Comparison of ENCODE assay signal across 22 cellular contexts in genomic region chr7:86818903-86819302, GRCh38.
"Had no signal": no experiment of that assay in that cellular context is flagged by ENCODE, and none has a peak within 500 bp of the region (broad histone marks: within the 10 kb centered on the region; RNA-seq: fewer than 3 reads in every experiment).

No MANE protein-coding gene starts in this region.

- FAIRE-seq: endometrium, endothelial cell of umbilical vein had no signal

- DNase-seq: activated B cell treated with CpG ODN at 0.5 μM for 24 hours; activated CD4-positive, alpha-beta T cell treated with anti-CD3 and anti-CD28 coated beads for 48 hours; activated CD4-positive, alpha-beta T cell treated with anti-CD3 and anti-CD28 coated beads, Interleukin-2, amount 50 U/mL, for 1 hour; activated CD4-positive, alpha-beta T cell treated with anti-CD3 and anti-CD28 coated beads, Interleukin-2, amount 50 U/mL, for 48 hours; activated CD8-positive, alpha-beta memory T cell treated with anti-CD3 and anti-CD28 coated beads for 24 hours; activated CD8-positive, alpha-beta T cell treated with anti-CD3 and anti-CD28 coated beads for 36 hours; activated effector memory CD4-positive, alpha-beta T cell treated with anti-CD3 and anti-CD28 coated beads, Interleukin-2, amount 50 U/mL, for 16 hours; activated naive CD4-positive, alpha-beta T cell treated with anti-CD3 and anti-CD28 coated beads, Interleukin-2, amount 10 ng/mL, durations not matched to agents 7 days and 5 days; activated naive CD8-positive, alpha-beta T cell treated with anti-CD3 and anti-CD28 coated beads, Interleukin-2, amount 10 ng/mL, durations not matched to agents 7 days and 5 days; activated T-cell treated with anti-CD3 and anti-CD28 coated beads, Interleukin-2, amount 50 U/mL, for 1 hour; activated T-cell treated with anti-CD3 and anti-CD28 coated beads, Interleukin-2, amount 50 U/mL, for 48 hours; central memory CD4-positive, alpha-beta T cell; cerebellar nuclear complex; colonic mucosa; effector CD8-positive, alpha-beta T cell; esophagus squamous epithelium; foreskin melanocyte; heart right ventricle; T1000; WERI-Rb-1 had no signal
